8 cellular contexts compared by ENCODE assay signal in genomic region chr17:28057731-28058246, GRCh38. TPM values are rescaled to one million over a fixed set of nuclear protein-coding genes. Genes with fewer than 3 reads are reported as not detected.
DNase-seq lines count a peak whose midpoint lies in the region; ATAC-seq and TF ChIP-seq lines count a peak whose summit lies in the region.

No MANE protein-coding gene starts in this region.

- no peak for TF ChIP-seq EP300 in transverse colon (IDR thresholded peaks at IDR 0.05; ENCODE audit: low read depth)

- H3K4me3 ChIP-seq in cardiac fibroblast (replicated peaks in 1 of 2; ENCODE audit: low read depth in 2 of 2, low read length in 2 of 2), result no peak overlapping the region
- H3K4me3 ChIP-seq in transverse colon, result no peak overlapping the region
- H3K4me3 ChIP-seq in MG63, result no peak overlapping the region
- no peak overlapping the region for H3K4me3 ChIP-seq in gastrocnemius medialis

- in situ Hi-C loops in transverse colon (cut with MboI; ENCODE audit: low pct_ligation_motif_present in 1 of 4, low pct_unique_long_range_greater_than_20kb in 1 of 4, low sequenced_read_pairs in 3 of 4), result no loop called here
- in situ Hi-C loops in gastrocnemius medialis (cut with MboI; ENCODE audit: low sequenced_read_pairs in 4 of 4), result no loop called here

- H3K27me3 ChIP-seq in transverse colon (no peaks in the 10 kb centered on the region), MG63 (no peaks in the 10 kb centered on the region), gastrocnemius medialis (no peaks in the 10 kb centered on the region)

- no peaks in the 10 kb centered on the region for H3K27me3 Mint-ChIP-seq in Calu3 (ENCODE audit: unreplicated experiment)

- ATAC-seq in HG03469 (IDR thresholded peaks at IDR 0.05; ENCODE audit: unreplicated experiment), result peak; percentile 86
- no peak for ATAC-seq in gastrocnemius medialis

- TF ChIP-seq CTCF in Calu3 (IDR thresholded peaks at IDR 0.05; ENCODE audit: unreplicated experiment) (no peak), GM20000 (IDR thresholded peaks at IDR 0.05; ENCODE audit: extremely low read depth, missing control alignments) (no peak), cardiac fibroblast (IDR thresholded peaks at IDR 0.05; ENCODE audit: low read depth, low read length) (no peak), transverse colon (IDR thresholded peaks at IDR 0.05) (no peak), gastrocnemius medialis (IDR thresholded peaks at IDR 0.05 in 4 of 5, conservative IDR thresholded peaks at IDR 0.05 in 1 of 5) (no peak)

- no peaks in the 10 kb centered on the region for H3K36me3 Mint-ChIP-seq in Calu3 (ENCODE audit: insufficient read depth, unreplicated experiment)

- H3K4me3 Mint-ChIP-seq in Calu3 (ENCODE audit: low read depth, unreplicated experiment), result no peak overlapping the region

- BruUV-seq in Calu3 (replicated peaks; lab: Mats Ljungman, UMichigan), result no TSS peak

- intact Hi-C loops in Calu3 (cut with micrococcal nuclease; ENCODE audit: unreplicated experiment) (loop anchor here (5.0 to 10.0 kb wide), 4 partner anchors 50 to 267 kb away; no protein-coding TSS in a partner anchor), transverse colon (cut with DNase I; ENCODE audit: low total_unique reads) (no loop called here), gastrocnemius medialis (cut with DNase I; ENCODE audit: low total_unique reads) (no loop called here)

- no peaks in the 10 kb centered on the region for H3K9me3 ChIP-seq in transverse colon
- no peaks in the 10 kb centered on the region for H3K9me3 ChIP-seq in MG63
- no peaks in the 10 kb centered on the region for H3K9me3 ChIP-seq in gastrocnemius medialis

- TF ChIP-seq POLR2A in transverse colon (IDR thresholded peaks at IDR 0.05) (no peak), gastrocnemius medialis (IDR thresholded peaks at IDR 0.05) (no peak)

- WGBS in transverse colon (ENCODE audit: low coverage in 1 of 2), 2 donors, result 25% methylated on average over 1 of the region's 1 CpG; no CpG with 5 or more reads in 1 of the 2 donors

- H3K4me1 Mint-ChIP-seq in Calu3 (ENCODE audit: low read depth, unreplicated experiment), result peaks cover 36% of the 10 kb centered on the region

- H3K4me1 ChIP-seq in transverse colon (peaks cover 0 to 59% (median 23%) of the 10 kb centered on the region in 4 donors), gastrocnemius medialis (peaks cover 0 to 12% of the 10 kb centered on the region in 2 donors)

- DNase-seq in Calu3, result no peak
- peak; percentile 56 for DNase-seq in GM20000 (ENCODE audit: low spot score)
- DNase-seq in cardiac fibroblast (ENCODE audit: low read depth in 2 of 2), result peak; percentile 27 to 63
- no peak for DNase-seq in transverse colon
- DNase-seq in MG63, result no peak
- DNase-seq in gastrocnemius medialis, result no peak
- no peak for DNase-seq in central memory CD4-positive, alpha-beta T cell

- peak overlapping the region; percentile 54 for H3K27ac Mint-ChIP-seq in Calu3 (ENCODE audit: unreplicated experiment)

- H3K36me3 ChIP-seq in transverse colon, result no peaks in the 10 kb centered on the region
- H3K36me3 ChIP-seq in MG63, result peaks cover 3% of the 10 kb centered on the region
- no peaks in the 10 kb centered on the region for H3K36me3 ChIP-seq in gastrocnemius medialis

- H3K27ac ChIP-seq in transverse colon (peak overlapping the region in 3 of 4 donors; percentile 6 to 30 (median 20)), gastrocnemius medialis (no peak overlapping the region)

- H3K9me3 Mint-ChIP-seq in Calu3 (ENCODE audit: low read depth, unreplicated experiment), result no peaks in the 10 kb centered on the region

- CTCF ChIA-PET in Calu3 (lab: Charles Lee), result interaction anchor here (0.8 to 1.3 kb wide), 2 partner anchors 16 to 194 kb away, joined by 5 read pairs; no protein-coding TSS in a partner anchor

RNA-seq across cellular contexts. Expression of gene NLK, which starts 15.3 kb away (rescaled TPM):
- total RNA-seq in Calu3 (2022) (20.4 and 22.0 TPM in 2 replicates), transverse colon (10 to 100 TPM in 3 of 4 donors, 1 to 10 TPM in 1; 6.2 to 40.5 (median 29.9) TPM), gastrocnemius medialis (10 to 100 TPM in 2 of 4 donors, 1 to 10 TPM in 2; 6.5 to 11.0 (median 9.1) TPM)
- 8.5 and 19.2 TPM in 2 replicates for total RNA-seq in MG63 (2014; rRNA removed; shearing (Covaris generic); ENCODE audit: low replicate concordance)

Comparison
In these comparisons a context has a peak if more than half of its experiments do, and no peak if none do; other contexts are left out.
1. DNase-seq: peak in GM20000 (single experiment) and cardiac fibroblast (2 of 2); none in Calu3 (single experiment), transverse colon (single experiment), MG63 (single experiment), gastrocnemius medialis (0 of 2) and central memory CD4-positive, alpha-beta T cell (single experiment).
2. H3K27ac ChIP-seq: peak in transverse colon (3 of 4); none in gastrocnemius medialis (0 of 4).